ENCODE assay signal across 8 cellular contexts in genomic region chr14:24188251-24189058, GRCh38. TPM values are rescaled to one million over a fixed set of nuclear protein-coding genes. Genes with fewer than 3 reads are reported as not detected.
DNase-seq lines count a peak whose midpoint lies in the region; ATAC-seq, FAIRE-seq and TF ChIP-seq lines count a peak whose summit lies in the region.

TSS of gene IPO4 (minus strand) at chr14:24188816. CDS start at chr14:24188787, 29 bp downstream.

- H3K27me3 ChIP-seq in pancreas (no peaks in the 10 kb centered on the region), thyroid gland (no peaks in the 10 kb centered on the region)

- FAIRE-seq in pancreas (lab: Jason Lieb, UNC) = no peak

- H3K27ac ChIP-seq in pancreas (peak within 1 kb of the TSS; percentile 26 to 80 (median 66)), thyroid gland (peak within 1 kb of the TSS in 2 of 3 donors; percentile 31 to 60)

- H3K9me3 ChIP-seq in pancreas = no peaks in the 10 kb centered on the region
- H3K9me3 ChIP-seq in thyroid gland = no peaks in the 10 kb centered on the region

- peaks cover 0 to 11% (median 9%) of the 10 kb centered on the region in 3 donors for H3K4me1 ChIP-seq in pancreas
- peaks cover 8 to 13% of the 10 kb centered on the region in 2 donors for H3K4me1 ChIP-seq in thyroid gland

- no peak for TF ChIP-seq CTCF in GM12875 (IDR thresholded peaks at IDR 0.05; ENCODE audit: borderline replicate concordance, insufficient read depth, low read depth, low read length)
- no peak for TF ChIP-seq CTCF in pancreas (IDR thresholded peaks at IDR 0.05)
- TF ChIP-seq CTCF in thyroid gland (IDR thresholded peaks at IDR 0.05) = peak in 1 of 6 experiments; percentile 22

- ATAC-seq in HG02763 (IDR thresholded peaks at IDR 0.05; ENCODE audit: unreplicated experiment) = peak; percentile 85
- ATAC-seq in Right ventricle myocardium superior (ENCODE audit: poor library complexity) = peak; percentile 97
- peak; percentile 95 to 98 (median 96) for ATAC-seq in pancreas

- intact Hi-C loops in Right ventricle myocardium superior (cut with DNase I) = no loop called here
- intact Hi-C loops in pancreas (cut with DNase I) = no loop called here
- intact Hi-C loops in thyroid gland (cut with DNase I) = no loop called here

- peak; percentile 94 for DNase-seq in NCI-H1417 treated with DMSO at 0.1 percent for 48 hours (lab: John Stamatoyannopoulos, UW)
- DNase-seq in SW 1271 (lab: John Stamatoyannopoulos, UW) = peak; percentile 93 to 94
- DNase-seq in activated naive CD8-positive, alpha-beta T cell treated with anti-CD3 and anti-CD28 coated beads, Interleukin-2, amount 50 U/mL, for 16 hours (ENCODE audit: low read depth, low spot score) = peak; percentile 90
- peak; percentile 95 for DNase-seq in Right ventricle myocardium superior
- peak; percentile 88 to 98 (median 96) for DNase-seq in pancreas
- peak; percentile 97 for DNase-seq in thyroid gland

- 0% methylated on average over 58 to 65 of the region's 65 CpGs for WGBS in pancreas, 2 donors
- WGBS in thyroid gland, 2 donors = 0% methylated on average over 25 to 41 of the region's 65 CpGs

- peaks cover 3 to 31% (median 22%) of the 10 kb centered on the region in 3 donors for H3K36me3 ChIP-seq in pancreas
- peaks cover 40 to 41% of the 10 kb centered on the region in 2 donors for H3K36me3 ChIP-seq in thyroid gland

- peak in 1 of 2 donors; percentile 64 for TF ChIP-seq POLR2A in thyroid gland (IDR thresholded peaks at IDR 0.05)

- peak within 1 kb of the TSS; percentile 66 for H3K4me3 ChIP-seq in GM12875 (ENCODE audit: low read depth, low read length)
- peak within 1 kb of the TSS; percentile 48 to 89 (median 64) for H3K4me3 ChIP-seq in pancreas
- H3K4me3 ChIP-seq in thyroid gland (replicated peaks in 1 of 3) = peak within 1 kb of the TSS; percentile 14 to 53 (median 43)

RNA-seq across cellular contexts. Expression of gene IPO4, which starts in this region (rescaled TPM):
- total RNA-seq in Right ventricle myocardium superior (10.5 TPM), pancreas (10 to 100 TPM; 24.6 to 62.0 (median 31.0) TPM), thyroid gland (10 to 100 TPM; 28.1 to 49.0 (median 31.3) TPM)
- 10 to 100 TPM; 21.3 to 29.4 TPM for polyA plus RNA-seq in pancreas

Comparison
In these comparisons a context has a peak if more than half of its experiments do, and no peak if none do; other contexts are left out.
1. Peak in every context shown above with its lines: DNase-seq, ATAC-seq, H3K4me3 ChIP-seq and H3K27ac ChIP-seq.